ENCODE assay signal across 1 cellular context in the genomic region with DNA sequence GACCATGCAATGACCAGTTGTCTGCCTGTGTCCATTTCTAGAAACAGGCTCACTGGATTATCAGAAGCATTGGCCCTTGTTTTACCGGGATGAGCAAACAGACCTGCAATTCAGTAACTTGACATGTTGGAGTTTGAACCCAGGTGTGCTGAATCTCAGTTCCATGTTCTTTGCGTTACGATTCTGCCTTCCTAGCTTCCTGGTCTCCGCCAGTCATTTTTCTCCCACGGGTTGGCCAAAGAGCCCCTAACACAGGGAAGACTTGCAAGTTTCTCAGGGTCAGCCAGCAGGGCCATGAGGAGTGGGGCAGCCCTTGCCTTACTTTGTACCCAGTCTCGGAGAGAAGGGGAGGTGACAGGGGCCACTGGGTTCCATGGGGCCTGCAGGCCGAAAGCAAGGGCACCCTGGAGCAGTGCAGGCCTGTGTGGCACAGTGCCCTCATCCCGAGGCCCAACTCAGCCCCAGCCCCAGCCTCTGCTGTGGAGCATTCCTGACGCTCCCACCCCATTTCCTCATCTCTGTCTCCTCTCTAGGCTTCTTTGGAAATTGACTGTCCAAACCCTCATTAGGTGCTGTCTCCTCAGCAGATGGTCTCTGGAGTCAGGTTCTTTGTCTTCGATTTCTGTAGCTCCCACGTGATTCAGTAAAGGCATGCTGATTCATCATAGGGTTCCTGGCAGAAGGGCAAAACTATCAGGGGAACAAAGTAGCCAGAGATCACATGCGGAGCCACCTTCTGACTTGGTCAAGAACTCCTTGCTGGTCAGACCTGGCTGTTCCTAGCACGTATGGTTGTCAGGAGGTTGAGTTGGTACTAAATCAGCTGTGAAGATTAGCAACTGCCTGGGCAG.
TF ChIP-seq lines count a peak whose summit lies in the region.

No MANE protein-coding gene starts in this region.

TF ChIP-seq in SK-N-SH treated with all-trans-retinoic acid at 6 μM for 48 hours, 23 proteins besides CTCF, POLR2A, EP300 and RAD21 (continued from another document):
- TF ChIP-seq, protein P1, sequence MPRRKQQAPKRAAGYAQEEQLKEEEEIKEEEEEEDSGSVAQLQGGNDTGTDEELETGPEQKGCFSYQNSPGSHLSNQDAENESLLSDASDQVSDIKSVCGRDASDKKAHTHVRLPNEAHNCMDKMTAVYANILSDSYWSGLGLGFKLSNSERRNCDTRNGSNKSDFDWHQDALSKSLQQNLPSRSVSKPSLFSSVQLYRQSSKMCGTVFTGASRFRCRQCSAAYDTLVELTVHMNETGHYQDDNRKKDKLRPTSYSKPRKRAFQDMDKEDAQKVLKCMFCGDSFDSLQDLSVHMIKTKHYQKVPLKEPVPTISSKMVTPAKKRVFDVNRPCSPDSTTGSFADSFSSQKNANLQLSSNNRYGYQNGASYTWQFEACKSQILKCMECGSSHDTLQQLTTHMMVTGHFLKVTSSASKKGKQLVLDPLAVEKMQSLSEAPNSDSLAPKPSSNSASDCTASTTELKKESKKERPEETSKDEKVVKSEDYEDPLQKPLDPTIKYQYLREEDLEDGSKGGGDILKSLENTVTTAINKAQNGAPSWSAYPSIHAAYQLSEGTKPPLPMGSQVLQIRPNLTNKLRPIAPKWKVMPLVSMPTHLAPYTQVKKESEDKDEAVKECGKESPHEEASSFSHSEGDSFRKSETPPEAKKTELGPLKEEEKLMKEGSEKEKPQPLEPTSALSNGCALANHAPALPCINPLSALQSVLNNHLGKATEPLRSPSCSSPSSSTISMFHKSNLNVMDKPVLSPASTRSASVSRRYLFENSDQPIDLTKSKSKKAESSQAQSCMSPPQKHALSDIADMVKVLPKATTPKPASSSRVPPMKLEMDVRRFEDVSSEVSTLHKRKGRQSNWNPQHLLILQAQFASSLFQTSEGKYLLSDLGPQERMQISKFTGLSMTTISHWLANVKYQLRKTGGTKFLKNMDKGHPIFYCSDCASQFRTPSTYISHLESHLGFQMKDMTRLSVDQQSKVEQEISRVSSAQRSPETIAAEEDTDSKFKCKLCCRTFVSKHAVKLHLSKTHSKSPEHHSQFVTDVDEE (CRISPR knock-in tag; IDR thresholded peaks at IDR 0.05) = no peak
- TF ChIP-seq BACH2 (CRISPR knock-in tag; IDR thresholded peaks at IDR 0.05; ENCODE audit: borderline replicate concordance) = no peak
